ENCODE assay signal across 8 cellular contexts in the genomic region with DNA sequence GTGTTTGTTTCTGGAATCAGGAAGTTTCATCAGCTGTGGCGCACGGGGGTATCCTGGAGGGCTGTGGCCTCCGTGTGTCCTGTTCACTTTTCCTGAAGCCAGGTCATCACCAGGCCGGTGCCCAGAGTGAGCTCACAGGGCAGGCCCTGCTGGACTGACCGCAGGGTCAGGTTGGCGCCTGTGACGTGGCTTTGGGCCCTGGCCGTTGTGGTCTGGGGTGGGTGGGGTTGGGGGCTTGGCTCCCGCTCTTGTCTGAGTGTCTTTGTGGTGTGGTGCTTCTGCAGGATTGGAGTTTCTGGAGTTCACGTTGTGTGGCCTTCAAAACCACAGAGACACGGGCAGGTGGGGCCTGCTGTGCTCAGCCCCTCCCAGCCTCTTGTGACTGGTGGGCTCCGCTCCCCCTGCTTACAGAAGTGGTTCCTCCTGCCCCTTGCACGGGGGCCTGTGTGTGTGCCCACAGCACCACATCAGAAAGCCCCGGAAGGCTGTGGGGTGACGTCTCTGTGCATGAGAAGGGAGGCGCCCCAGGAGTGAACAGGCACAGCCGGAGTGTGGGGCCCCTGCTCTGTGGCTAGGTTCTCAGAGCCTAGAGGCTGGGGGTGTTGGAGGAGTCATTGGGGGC. TPM values are rescaled to one million over a fixed set of nuclear protein-coding genes. Genes with fewer than 3 reads are reported as not detected.
DNase-seq lines count a peak whose midpoint lies in the region; ATAC-seq and TF ChIP-seq lines count a peak whose summit lies in the region.

No MANE protein-coding gene starts in this region.

- H3K79me2 ChIP-seq in DND-41 (ENCODE audit: insufficient read depth, low read length), result no peaks in the 10 kb centered on the region

- peak overlapping the region; percentile 58 to 74 for H3K27ac Mint-ChIP-seq in activated naive CD4-positive, alpha-beta T cell treated with anti-CD3 and anti-CD28 coated beads, Interleukin-2, amount 50 U/mL, for 72 hours

- no peak overlapping the region for H2AFZ ChIP-seq in DND-41 (ENCODE audit: low read depth, low read length)

- peaks cover 0 to 7% of the 10 kb centered on the region in 2 donors for H3K36me3 Mint-ChIP-seq in activated naive CD4-positive, alpha-beta T cell treated with anti-CD3 and anti-CD28 coated beads, Interleukin-2, amount 50 U/mL, for 72 hours

- H3K9me3 ChIP-seq in DND-41 (ENCODE audit: insufficient read depth, low read length, severe bottlenecking), result peaks cover 7% of the 10 kb centered on the region

- ATAC-seq in DND-41 (ENCODE audit: insufficient read depth, low read depth), result peak; percentile 98
- peak; percentile 88 to 93 for ATAC-seq in activated naive CD4-positive, alpha-beta T cell treated with anti-CD3 and anti-CD28 coated beads, Interleukin-2, amount 50 U/mL, for 72 hours
- no peak for ATAC-seq in HG03378 (IDR thresholded peaks at IDR 0.05; ENCODE audit: unreplicated experiment)
- ATAC-seq in HG03457 (IDR thresholded peaks at IDR 0.05; ENCODE audit: unreplicated experiment), result no peak

- H3K9ac ChIP-seq in DND-41 (ENCODE audit: low read depth, low read length), result no peak overlapping the region

- peaks cover 0 to 10% of the 10 kb centered on the region in 2 donors for H3K9me3 Mint-ChIP-seq in activated naive CD4-positive, alpha-beta T cell treated with anti-CD3 and anti-CD28 coated beads, Interleukin-2, amount 50 U/mL, for 72 hours

- peaks cover 18% of the 10 kb centered on the region for H3K4me1 ChIP-seq in DND-41 (ENCODE audit: insufficient read depth, low read length)

- peak overlapping the region; percentile 46; the same call in 1 of the 2 replicates for H3K4me2 ChIP-seq in DND-41 (ENCODE audit: insufficient read depth, low read length)

- DNase-seq in DND-41, result peak; percentile 96
- peak; percentile 50 to 81 (median 75) for DNase-seq in T-helper 1 cell
- DNase-seq in activated naive CD4-positive, alpha-beta T cell treated with anti-CD3 and anti-CD28 coated beads, Interleukin-2, amount 50 U/mL, for 72 hours (ENCODE audit: low spot score in 2 of 2), result peak; percentile 60 to 74
- DNase-seq in stimulated activated CD4-positive, alpha-beta T cell treated with anti-CD3 and anti-CD28 coated beads, Interleukin-15, amount 100 ng/mL, for 1 hour (ENCODE audit: low read depth in 1 of 2, low spot score in 1 of 2), result peak; percentile 30 to 54
- no peak for DNase-seq in NCI-H2171 (lab: John Stamatoyannopoulos, UW)
- no peak for DNase-seq in G401 (ENCODE audit: low spot score)

- H3K36me3 ChIP-seq in DND-41 (ENCODE audit: insufficient read depth, low read length), result no peaks in the 10 kb centered on the region

- H3K4me3 ChIP-seq in DND-41 (ENCODE audit: low read depth in 1 of 2, low read length in 2 of 2), result no peak overlapping the region

- H4K20me1 ChIP-seq in DND-41 (ENCODE audit: insufficient read depth, low read length), result peaks cover 93% of the 10 kb centered on the region

- peaks cover 75% of the 10 kb centered on the region for H3K27me3 ChIP-seq in DND-41 (ENCODE audit: insufficient read depth, low read length, poor library complexity)

- in situ Hi-C loops in G401 (cut with HindIII; ENCODE audit: low sequenced_read_pairs), result no loop called here

- no peak overlapping the region for H3K27ac ChIP-seq in DND-41 (ENCODE audit: low read length)

- peak; percentile 6 for TF ChIP-seq CTCF in DND-41 (IDR thresholded peaks at IDR 0.05; ENCODE audit: borderline replicate concordance, extremely low read depth, low read length, poor library complexity, severe bottlenecking)

RNA-seq across cellular contexts. Expression of a gene that starts 9.5 kb away (rescaled TPM):
- total RNA-seq in activated naive CD4-positive, alpha-beta T cell treated with anti-CD3 and anti-CD28 coated beads, Interleukin-2, amount 50 U/mL, for 72 hours, result 10 to 100 TPM in 1 of 2 donors, 1 to 10 TPM in 1; 5.3 to 15.6 TPM
- total RNA-seq in G401 (2014; rRNA removed; shearing (Covaris generic)), result 12.3 and 14.4 TPM in 2 replicates

RNA-seq across cellular contexts. Expression of a gene that starts 53.3 kb away (rescaled TPM):
- 1 to 10 TPM in 1 of 2 donors, under 1 TPM in 1; 0.48 to 1.6 TPM for total RNA-seq in activated naive CD4-positive, alpha-beta T cell treated with anti-CD3 and anti-CD28 coated beads, Interleukin-2, amount 50 U/mL, for 72 hours
- total RNA-seq in G401 (2014; rRNA removed; shearing (Covaris generic)), result 0.20 TPM in 1 of 2 replicates, not detected in the other

Comparison
In these comparisons a context has a peak if more than half of its experiments do, and no peak if none do; other contexts are left out.
1. ATAC-seq: peak in DND-41 (single experiment) and activated naive CD4-positive, alpha-beta T cell treated with anti-CD3 and anti-CD28 coated beads, Interleukin-2, amount 50 U/mL, for 72 hours (2 of 2); none in HG03378 (single experiment) and HG03457 (single experiment).
2. DNase-seq: peak in DND-41 (single experiment), T-helper 1 cell (5 of 5), activated naive CD4-positive, alpha-beta T cell treated with anti-CD3 and anti-CD28 coated beads, Interleukin-2, amount 50 U/mL, for 72 hours (2 of 2) and stimulated activated CD4-positive, alpha-beta T cell treated with anti-CD3 and anti-CD28 coated beads, Interleukin-15, amount 100 ng/mL, for 1 hour (2 of 2); none in NCI-H2171 (single experiment) and G401 (single experiment).